Comparison of ENCODE assay signal across 10 cellular contexts in the genomic region with DNA sequence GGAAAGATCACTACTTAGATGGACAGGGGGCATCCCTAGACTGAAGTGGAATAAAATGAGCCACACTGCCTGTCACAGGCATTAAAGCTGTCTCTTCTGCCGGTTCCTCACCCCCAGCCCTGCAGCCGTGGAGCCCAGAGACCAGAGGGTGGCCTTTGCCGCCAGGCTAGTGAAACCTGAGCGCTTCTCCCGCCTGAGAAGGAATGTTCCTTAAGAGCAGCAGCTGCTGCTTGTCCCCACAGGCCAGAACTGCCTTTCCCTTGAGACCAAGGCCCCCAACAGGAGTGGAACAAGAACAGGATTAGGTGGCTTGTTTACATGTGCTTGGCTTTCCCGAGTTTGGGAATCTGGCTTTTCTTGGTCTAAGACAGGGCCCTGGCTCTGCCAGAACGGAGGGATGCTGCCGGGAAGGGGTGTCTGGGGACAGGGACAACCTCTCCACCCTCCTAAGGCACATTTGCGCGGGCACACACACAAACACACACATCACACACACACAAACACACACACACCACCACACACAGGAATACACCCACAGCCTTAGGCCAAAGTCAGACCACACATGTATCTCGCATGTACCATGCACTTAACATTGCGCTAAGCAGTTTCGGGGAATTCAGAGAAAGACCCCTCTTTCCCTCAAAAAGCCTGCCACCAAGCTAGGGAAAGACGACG.
DNase-seq lines count a peak whose midpoint lies in the region; ATAC-seq, FAIRE-seq and TF ChIP-seq lines count a peak whose summit lies in the region.
"Had no signal": no experiment of that assay in that cellular context is flagged by ENCODE, and none has a peak within 500 bp of the region (broad histone marks: within the 10 kb centered on the region; RNA-seq: fewer than 3 reads in every experiment).

No MANE protein-coding gene starts in this region.

- no peaks in the 10 kb centered on the region for H3K79me2 ChIP-seq in K562 (ENCODE audit: control insufficient read depth, insufficient read depth, low read length)

- peak overlapping the region; percentile 44; the same call in 1 of the 2 replicates for H2AFZ ChIP-seq in K562 (ENCODE audit: low read depth, low read length)

- H3K27me3 ChIP-seq in K562 (ENCODE audit: control insufficient read depth in 2 of 2, insufficient read depth in 2 of 2, low read length in 2 of 2) (peaks cover 62 to 85% of the 10 kb centered on the region in 2 experiments), thymus (ENCODE audit: control insufficient read depth, insufficient read depth) (no peaks in the 10 kb centered on the region)
- H3K27me3 ChIP-seq: ascending aorta, MG63 had no signal

- H3K4me1 ChIP-seq in K562 (replicated peaks in 1 of 2; ENCODE audit: control insufficient read depth in 2 of 2, insufficient read depth in 2 of 2, low read length in 2 of 2) = peaks cover 0 to 7% of the 10 kb centered on the region in 2 experiments; a peak in 3 of 5 replicates
- H3K4me1 ChIP-seq in mesodermal cell (ENCODE audit: control insufficient read depth, insufficient read depth, low read length, poor library complexity, severe bottlenecking) = peaks cover 26% of the 10 kb centered on the region
- H3K4me1 ChIP-seq in thymus (ENCODE audit: control insufficient read depth, insufficient read depth, low read length) = no peaks in the 10 kb centered on the region
- no peaks in the 10 kb centered on the region for H3K4me1 ChIP-seq in mucosa of descending colon (ENCODE audit: low read depth)

- H3K9me1 ChIP-seq in K562 (ENCODE audit: control insufficient read depth, insufficient read depth, low read length) = no peaks in the 10 kb centered on the region

- H4K20me1 ChIP-seq in K562 (replicated peaks; ENCODE audit: control insufficient read depth, insufficient read depth, low read length) = peaks cover 13% of the 10 kb centered on the region; the same call in 1 of the 2 replicates

- TF ChIP-seq RAD21 in K562 (CRISPR knock-in tag; conservative IDR thresholded peaks at IDR 0.05 in 1 of 2, IDR thresholded peaks at IDR 0.05 in 1 of 2) = no peak

- H3K9me3 ChIP-seq in K562 (replicated peaks; ENCODE audit: control insufficient read depth, insufficient read depth, low read depth, low read length) = no peaks in the 10 kb centered on the region
- no peaks in the 10 kb centered on the region for H3K9me3 ChIP-seq in mesodermal cell (ENCODE audit: control insufficient read depth, low read length)
- H3K9me3 ChIP-seq in thymus (ENCODE audit: control insufficient read depth) = no peaks in the 10 kb centered on the region
- no peaks in the 10 kb centered on the region for H3K9me3 ChIP-seq in mucosa of descending colon
- H3K9me3 ChIP-seq: ascending aorta, MG63 had no signal

- peak; percentile 34 for DNase-seq in activated effector memory CD4-positive, alpha-beta T cell treated with anti-CD3 and anti-CD28 coated beads, Interleukin-2, amount 50 U/mL, for 16 hours
- DNase-seq in activated effector memory CD4-positive, alpha-beta T cell treated with Interleukin-2 at 50 U/mL for 16 hours = no peak
- DNase-seq in K562 (ENCODE audit: extremely low read depth in 1 of 4, low spot score in 3 of 4) (no peak), mucosa of descending colon (no peak), mucosa of gallbladder (ENCODE audit: low spot score) (no peak)

- no TSS peak for BruUV-seq in K562 (replicated peaks; lab: Mats Ljungman, UMichigan)

- TF ChIP-seq POLR2A in K562 (conservative IDR thresholded peaks at IDR 0.05) = no peak

- 9% methylated on average over 14 of the region's 15 CpGs for WGBS in K562 (ENCODE audit: insufficient coverage, low coverage, missing lambda C conversion rate)
- 60 to 73% methylated on average over 10 to 11 of the region's 15 CpGs for WGBS in mesodermal cell (ENCODE audit: insufficient coverage in 2 of 2), 2 experiments
- 73% methylated on average over 15 of the region's 15 CpGs for WGBS in thymus

- no peak overlapping the region for H3K4me2 ChIP-seq in K562 (ENCODE audit: insufficient read depth, low read length)

- POLR2A ChIA-PET in K562 (lab: Yijun Ruan, JAX) = interaction anchor here (0.6 kb wide), 1 partner anchor 1212 kb away, joined by 3 read pairs; no protein-coding TSS in a partner anchor

- in situ Hi-C loops in K562 (cut with MboI) = no loop called here

- intact Hi-C loops in K562 (cut with micrococcal nuclease) = loop anchor here (10.0 kb wide), 1 partner anchor 49 kb away; no protein-coding TSS in a partner anchor
- intact Hi-C loops in mucosa of descending colon (cut with DNase I, micrococcal nuclease) = no loop called here

- peak overlapping the region in 1 of 2 experiments; percentile 1; a peak in 1 of 4 replicates for H3K9ac ChIP-seq in K562 (ENCODE audit: insufficient read depth in 1 of 2, low read depth in 2 of 2, low read length in 2 of 2)

- H3K27ac ChIP-seq in K562 (ENCODE audit: extremely low read depth, low read depth, low read length) (no peak overlapping the region), mesodermal cell (ENCODE audit: low read depth, low read length, severe bottlenecking) (peak overlapping the region; percentile 10), thymus (ENCODE audit: low read depth) (peak overlapping the region; percentile 36)
- H3K27ac ChIP-seq: ascending aorta had no signal

- H3K36me3 ChIP-seq in K562 (ENCODE audit: control insufficient read depth, insufficient read depth, low read length) (no peaks in the 10 kb centered on the region), mesodermal cell (ENCODE audit: control insufficient read depth, insufficient read depth, low read length) (no peaks in the 10 kb centered on the region), thymus (ENCODE audit: control insufficient read depth, insufficient read depth) (no peaks in the 10 kb centered on the region), mucosa of descending colon (ENCODE audit: low read depth) (no peaks in the 10 kb centered on the region)
- H3K36me3 ChIP-seq: ascending aorta had no signal

- no peak for TF ChIP-seq EP300 in K562 (IDR thresholded peaks at IDR 0.05; ENCODE audit: low read length)

- no peak overlapping the region for H3K4me3 ChIP-seq in K562
- no peak overlapping the region for H3K4me3 ChIP-seq in mesodermal cell (ENCODE audit: extremely low read depth, insufficient read depth, low read length, poor library complexity, severe bottlenecking)
- H3K4me3 ChIP-seq in thymus (ENCODE audit: low read length) = no peak overlapping the region
- no peak overlapping the region for H3K4me3 ChIP-seq in mucosa of descending colon
- H3K4me3 ChIP-seq: MG63 had no signal

- ATAC-seq in K562 = no peak
- no peak for ATAC-seq in mucosa of descending colon
- no peak for ATAC-seq in activated CD4-positive, CD25-positive, alpha-beta regulatory T cell treated with anti-CD3 and anti-CD28 coated beads, Interleukin-2, amount 50 U/mL, for 24 hours

- CTCF ChIA-PET in K562 (lab: Yijun Ruan, JAX; ENCODE audit: low intra/inter-chr PET ratio) = no interaction called here

- no peak for FAIRE-seq in K562 (lab: Jason Lieb, UNC)

- TF ChIP-seq CTCF in K562 (IDR thresholded peaks at IDR 0.05 in 2 of 3, conservative IDR thresholded peaks at IDR 0.05 in 1 of 3; ENCODE audit: insufficient read depth in 2 of 3, low read depth in 1 of 3, low read length in 3 of 3) (no peak), mucosa of descending colon (IDR thresholded peaks at IDR 0.05) (no peak)

TF ChIP-seq in K562, 482 proteins besides CTCF, POLR2A, EP300 and RAD21 (continues in another document):
- TF ChIP-seq STAT5A (IDR thresholded peaks at IDR 0.05; ENCODE audit: borderline replicate concordance, low read length) = no peak
- TF ChIP-seq, protein P1, sequence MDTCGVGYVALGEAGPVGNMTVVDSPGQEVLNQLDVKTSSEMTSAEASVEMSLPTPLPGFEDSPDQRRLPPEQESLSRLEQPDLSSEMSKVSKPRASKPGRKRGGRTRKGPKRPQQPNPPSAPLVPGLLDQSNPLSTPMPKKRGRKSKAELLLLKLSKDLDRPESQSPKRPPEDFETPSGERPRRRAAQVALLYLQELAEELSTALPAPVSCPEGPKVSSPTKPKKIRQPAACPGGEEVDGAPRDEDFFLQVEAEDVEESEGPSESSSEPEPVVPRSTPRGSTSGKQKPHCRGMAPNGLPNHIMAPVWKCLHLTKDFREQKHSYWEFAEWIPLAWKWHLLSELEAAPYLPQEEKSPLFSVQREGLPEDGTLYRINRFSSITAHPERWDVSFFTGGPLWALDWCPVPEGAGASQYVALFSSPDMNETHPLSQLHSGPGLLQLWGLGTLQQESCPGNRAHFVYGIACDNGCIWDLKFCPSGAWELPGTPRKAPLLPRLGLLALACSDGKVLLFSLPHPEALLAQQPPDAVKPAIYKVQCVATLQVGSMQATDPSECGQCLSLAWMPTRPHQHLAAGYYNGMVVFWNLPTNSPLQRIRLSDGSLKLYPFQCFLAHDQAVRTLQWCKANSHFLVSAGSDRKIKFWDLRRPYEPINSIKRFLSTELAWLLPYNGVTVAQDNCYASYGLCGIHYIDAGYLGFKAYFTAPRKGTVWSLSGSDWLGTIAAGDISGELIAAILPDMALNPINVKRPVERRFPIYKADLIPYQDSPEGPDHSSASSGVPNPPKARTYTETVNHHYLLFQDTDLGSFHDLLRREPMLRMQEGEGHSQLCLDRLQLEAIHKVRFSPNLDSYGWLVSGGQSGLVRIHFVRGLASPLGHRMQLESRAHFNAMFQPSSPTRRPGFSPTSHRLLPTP (IDR thresholded peaks at IDR 0.05; ENCODE audit: borderline replicate concordance, extremely low read depth, insufficient read length) = no peak
- TF ChIP-seq, protein P2, sequence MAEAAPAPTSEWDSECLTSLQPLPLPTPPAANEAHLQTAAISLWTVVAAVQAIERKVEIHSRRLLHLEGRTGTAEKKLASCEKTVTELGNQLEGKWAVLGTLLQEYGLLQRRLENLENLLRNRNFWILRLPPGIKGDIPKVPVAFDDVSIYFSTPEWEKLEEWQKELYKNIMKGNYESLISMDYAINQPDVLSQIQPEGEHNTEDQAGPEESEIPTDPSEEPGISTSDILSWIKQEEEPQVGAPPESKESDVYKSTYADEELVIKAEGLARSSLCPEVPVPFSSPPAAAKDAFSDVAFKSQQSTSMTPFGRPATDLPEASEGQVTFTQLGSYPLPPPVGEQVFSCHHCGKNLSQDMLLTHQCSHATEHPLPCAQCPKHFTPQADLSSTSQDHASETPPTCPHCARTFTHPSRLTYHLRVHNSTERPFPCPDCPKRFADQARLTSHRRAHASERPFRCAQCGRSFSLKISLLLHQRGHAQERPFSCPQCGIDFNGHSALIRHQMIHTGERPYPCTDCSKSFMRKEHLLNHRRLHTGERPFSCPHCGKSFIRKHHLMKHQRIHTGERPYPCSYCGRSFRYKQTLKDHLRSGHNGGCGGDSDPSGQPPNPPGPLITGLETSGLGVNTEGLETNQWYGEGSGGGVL (CRISPR knock-in tag; IDR thresholded peaks at IDR 0.05) = no peak
- no peak for TF ChIP-seq SP1 (CRISPR knock-in tag; IDR thresholded peaks at IDR 0.05)
- TF ChIP-seq ZNF311 (CRISPR knock-in tag; IDR thresholded peaks at IDR 0.05) = no peak
- no peak for TF ChIP-seq SMAD2 (IDR thresholded peaks at IDR 0.05; ENCODE audit: low read depth, low read length)
- no peak for TF ChIP-seq MAFF (IDR thresholded peaks at IDR 0.05; ENCODE audit: low read length)
